Comparison of ENCODE assay signal across 13 cellular contexts in the genomic region with DNA sequence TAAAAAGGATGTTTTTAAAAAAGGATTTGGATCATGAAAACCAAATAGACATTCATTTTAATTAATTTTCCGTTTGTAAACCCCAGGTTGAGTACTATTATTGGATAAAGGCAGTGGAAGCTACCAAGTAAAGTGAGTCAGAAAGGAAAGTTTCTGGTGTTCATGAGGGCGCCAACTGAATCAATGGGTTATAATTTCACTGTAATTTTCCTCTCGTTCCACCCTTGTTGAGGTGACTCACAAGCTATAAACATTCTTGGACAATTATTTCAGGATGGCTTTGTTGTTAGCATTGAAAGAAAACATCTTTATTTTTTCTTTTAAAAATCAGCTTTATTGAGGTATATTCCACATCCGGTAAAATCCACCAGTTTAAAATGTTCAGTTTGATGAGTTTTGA. TPM values are rescaled to one million over a fixed set of nuclear protein-coding genes. Genes with fewer than 3 reads are reported as not detected.
DNase-seq lines count a peak whose midpoint lies in the region; ATAC-seq and TF ChIP-seq lines count a peak whose summit lies in the region.
"Had no signal": no experiment of that assay in that cellular context is flagged by ENCODE, and none has a peak within 500 bp of the region (broad histone marks: within the 10 kb centered on the region; RNA-seq: fewer than 3 reads in every experiment).

No MANE protein-coding gene starts in this region.

- TF ChIP-seq CTCF in astrocyte of the spinal cord (IDR thresholded peaks at IDR 0.05; ENCODE audit: low read depth, low read length) (no peak), osteoblast (IDR thresholded peaks at IDR 0.05; ENCODE audit: extremely low read depth, low read depth, low read length) (no peak)

- no peaks in the 10 kb centered on the region for H3K36me3 ChIP-seq in osteoblast (ENCODE audit: insufficient read depth, low read length)
- H3K36me3 ChIP-seq: left lung, tibial nerve had no signal

- no peaks in the 10 kb centered on the region for H3K27me3 Mint-ChIP-seq in T-helper 17 cell

- H3K4me1 ChIP-seq in osteoblast (ENCODE audit: insufficient read depth, low read length): peaks cover 6% of the 10 kb centered on the region

- peak overlapping the region; percentile 44 for H3K4me2 ChIP-seq in osteoblast (ENCODE audit: insufficient read depth, low read length)

- H2AFZ ChIP-seq in osteoblast (ENCODE audit: low read length): no peak overlapping the region

- H3K4me3 Mint-ChIP-seq in T-helper 17 cell: no peak overlapping the region
- H3K4me3 Mint-ChIP-seq: naive thymus-derived CD4-positive, alpha-beta T cell had no signal

- no peaks in the 10 kb centered on the region for H4K20me1 ChIP-seq in osteoblast (ENCODE audit: insufficient read depth, low read length)

- H3K9me3 ChIP-seq in osteoblast (ENCODE audit: low read depth, low read length) (no peaks in the 10 kb centered on the region), T-helper 17 cell (ENCODE audit: control insufficient read depth, low read length, poor library complexity, severe bottlenecking) (no peaks in the 10 kb centered on the region)
- H3K9me3 ChIP-seq: left lung, tibial nerve had no signal

- H3K27me3 ChIP-seq in osteoblast (ENCODE audit: insufficient read depth, low read length): no peaks in the 10 kb centered on the region
- H3K27me3 ChIP-seq: left lung, tibial nerve had no signal

- no peaks in the 10 kb centered on the region for H3K36me3 Mint-ChIP-seq in T-helper 17 cell (ENCODE audit: low read depth)
- H3K36me3 Mint-ChIP-seq: naive thymus-derived CD4-positive, alpha-beta T cell had no signal

- H3K4me3 ChIP-seq in astrocyte of the spinal cord (ENCODE audit: low read depth, low read length) (no peak overlapping the region), osteoblast (ENCODE audit: insufficient read depth, low read length) (no peak overlapping the region)
- H3K4me3 ChIP-seq: left lung, tibial nerve had no signal

- DNase-seq in GM03348 (ENCODE audit: low spot score) (peak; percentile 72), M059J (ENCODE audit: low read depth) (peak; percentile 91), astrocyte of the spinal cord (ENCODE audit: low read depth, low spot score) (peak; percentile 69), osteoblast (ENCODE audit: insufficient read length, low spot score, missing footprints) (peak; percentile 85), T-helper 17 cell (no peak)
- DNase-seq in stimulated activated naive CD4-positive, alpha-beta T cell (lab: John Stamatoyannopoulos, UW): no peak
- DNase-seq: GF-D8; left lung; naive thymus-derived CD4-positive, alpha-beta T cell; NCI-H1417 treated with DMSO at 0.1 percent for 48 hours had no signal

- ATAC-seq in T-helper 17 cell (no peak), GM19463 (IDR thresholded peaks at IDR 0.05; ENCODE audit: unreplicated experiment) (no peak)
- ATAC-seq: activated CD4-positive, CD25-positive, alpha-beta regulatory T cell treated with anti-CD3 and anti-CD28 coated beads, Interleukin-2, amount 50 U/mL, for 24 hours; left lung; naive thymus-derived CD4-positive, alpha-beta T cell had no signal

- H3K27ac Mint-ChIP-seq in T-helper 17 cell: no peak overlapping the region
- H3K27ac Mint-ChIP-seq: naive thymus-derived CD4-positive, alpha-beta T cell had no signal

- in situ Hi-C loops in astrocyte of the spinal cord (cut with HindIII; ENCODE audit: low sequenced_read_pairs): no loop called here

- H3K27ac ChIP-seq in osteoblast (ENCODE audit: low read depth, low read length): peak overlapping the region; percentile 60
- H3K27ac ChIP-seq: left lung, tibial nerve had no signal

- peaks cover 3% of the 10 kb centered on the region for H3K4me1 Mint-ChIP-seq in T-helper 17 cell

- no peaks in the 10 kb centered on the region for H3K79me2 ChIP-seq in osteoblast (ENCODE audit: insufficient read depth, low read length)

RNA-seq across cellular contexts. Expression of a gene that starts 5.1 kb away (rescaled TPM):
- 14.1 and 20.5 TPM in 2 replicates for total RNA-seq in M059J (2014; rRNA removed; shearing (Covaris generic))
- total RNA-seq in osteoblast: 17.1 and 17.4 TPM in 2 replicates
- total RNA-seq in T-helper 17 cell: 10 to 100 TPM; 71.6 to 77.0 TPM

Comparison
In these comparisons a context has a peak if more than half of its experiments do, and no peak if none do; other contexts are left out.
1. DNase-seq: peak in GM03348 (single experiment), M059J (single experiment), astrocyte of the spinal cord (single experiment) and osteoblast (single experiment); none in T-helper 17 cell (0 of 3) and stimulated activated naive CD4-positive, alpha-beta T cell (0 of 6).